Comparison of ENCODE assay signal across 9 cellular contexts in the genomic region with DNA sequence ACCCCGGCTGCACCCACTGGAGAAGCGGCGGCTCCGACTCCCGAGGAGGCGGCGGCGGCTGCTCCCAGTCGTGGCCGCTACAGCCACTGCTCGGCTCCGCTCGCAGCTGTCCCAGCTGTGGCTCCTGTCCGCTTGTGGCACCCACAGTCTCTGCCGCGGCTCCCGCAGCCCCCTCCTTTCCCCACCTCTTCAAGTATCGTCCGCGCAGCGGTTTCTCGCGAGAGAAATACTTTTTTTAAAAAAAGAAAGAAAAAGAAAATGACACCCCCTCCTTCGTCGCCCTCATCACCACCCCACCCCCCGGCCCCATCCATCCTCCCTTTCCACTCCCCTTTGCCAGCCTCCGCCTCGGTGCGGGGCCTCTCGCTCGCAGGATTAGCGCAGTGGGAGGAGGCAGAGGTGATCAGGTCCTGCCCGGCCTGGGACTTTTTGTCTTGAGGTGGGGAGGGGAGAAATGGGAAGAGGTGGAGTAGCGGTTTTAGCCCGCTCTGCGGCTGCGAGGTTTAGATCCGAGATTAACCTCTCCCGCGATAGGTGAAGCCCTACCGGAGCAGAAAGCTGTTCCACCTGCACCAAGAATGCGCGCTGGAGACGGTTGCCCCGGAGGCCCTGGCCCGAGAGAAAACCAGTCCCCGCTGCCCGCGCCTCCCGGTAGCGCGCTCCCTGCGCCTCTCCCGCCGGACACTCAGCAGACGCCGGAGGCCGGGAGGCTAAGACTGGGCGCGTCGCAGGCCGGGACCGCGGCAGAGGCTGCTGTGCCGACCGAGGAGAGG. TPM values are rescaled to one million over a fixed set of nuclear protein-coding genes. Genes with fewer than 3 reads are reported as not detected.
DNase-seq lines count a peak whose midpoint lies in the region; ATAC-seq, FAIRE-seq and TF ChIP-seq lines count a peak whose summit lies in the region.
"Had no signal": no experiment of that assay in that cellular context is flagged by ENCODE, and none has a peak within 500 bp of the region (broad histone marks: within the 10 kb centered on the region; RNA-seq: fewer than 3 reads in every experiment).

A gene (minus strand): TSS at position 152 of the 773 bp plus-strand sequence. CDS start 940 bp downstream, outside the sequence.

- DNase-seq in Daoy (ENCODE audit: low read depth) (peak; percentile 88), GM19239 (ENCODE audit: insufficient read length, low spot score) (peak; percentile 67), thoracic aorta (ENCODE audit: low spot score) (peak; percentile 48)
- DNase-seq in T-helper 2 cell treated with Interferon-gamma antibody and Interleukin-4, amounts not matched to agents 5 μg/mL and 100 μg/mL, for 36 hours (ENCODE audit: low spot score), result peak; percentile 12
- no peak for DNase-seq in stimulated activated CD4-positive, alpha-beta T cell treated with anti-CD3 and anti-CD28 coated beads, Interleukin-2, amount 100 ng/mL, for 48 hours

- no peak within 1 kb of the TSS for H3K27ac Mint-ChIP-seq in T-helper 2 cell treated with Interferon-gamma antibody and Interleukin-4, amounts not matched to agents 5 μg/mL and 100 μg/mL, for 36 hours

- H3K36me3 Mint-ChIP-seq in T-helper 2 cell treated with Interferon-gamma antibody and Interleukin-4, amounts not matched to agents 5 μg/mL and 100 μg/mL, for 36 hours (ENCODE audit: low read depth), result no peaks in the 10 kb centered on the region

- peaks cover 4 to 6% of the 10 kb centered on the region in 2 donors for H3K4me1 ChIP-seq in esophagus (ENCODE audit: control insufficient read depth in 2 of 2, insufficient read depth in 2 of 2, low read length in 1 of 2)
- H3K4me1 ChIP-seq in mesodermal cell (ENCODE audit: control insufficient read depth, insufficient read depth, low read length, poor library complexity, severe bottlenecking), result peaks cover 18% of the 10 kb centered on the region
- H3K4me1 ChIP-seq in thoracic aorta (ENCODE audit: control insufficient read depth in 1 of 2, low read depth in 2 of 2), result peaks cover 16 to 38% of the 10 kb centered on the region in 2 donors

- ATAC-seq in HG03196 (IDR thresholded peaks at IDR 0.05; ENCODE audit: unreplicated experiment) (peak; percentile 45), thoracic aorta (ENCODE audit: insufficient number of reproducible peaks, low FRiP score, low read depth) (peak; percentile 66)

- H3K4me1 Mint-ChIP-seq in T-helper 2 cell treated with Interferon-gamma antibody and Interleukin-4, amounts not matched to agents 5 μg/mL and 100 μg/mL, for 36 hours (ENCODE audit: low read depth), result no peaks in the 10 kb centered on the region

- no peaks in the 10 kb centered on the region for H3K9me3 ChIP-seq in esophagus (ENCODE audit: control insufficient read depth in 2 of 2, insufficient read depth in 1 of 2, low read depth in 1 of 2, low read length in 1 of 2)
- no peaks in the 10 kb centered on the region for H3K9me3 ChIP-seq in mesodermal cell (ENCODE audit: control insufficient read depth, low read length)
- no peaks in the 10 kb centered on the region for H3K9me3 ChIP-seq in thoracic aorta

- TF ChIP-seq CTCF in thoracic aorta (IDR thresholded peaks at IDR 0.05), result no peak

- peak within 1 kb of the TSS; percentile 65 to 77 for H3K27ac ChIP-seq in esophagus (ENCODE audit: low read depth in 2 of 2, low read length in 1 of 2)
- H3K27ac ChIP-seq in mesodermal cell (ENCODE audit: low read depth, low read length, severe bottlenecking), result peak within 1 kb of the TSS; percentile 73
- peak within 1 kb of the TSS; percentile 95 to 98 for H3K27ac ChIP-seq in thoracic aorta

- WGBS in esophagus, 2 donors, result 1% methylated on average over 59 to 66 of the region's 66 CpGs
- 2 to 3% methylated on average over 45 to 47 of the region's 66 CpGs for WGBS in mesodermal cell (ENCODE audit: insufficient coverage in 2 of 2), 2 experiments

- H3K9me3 Mint-ChIP-seq in T-helper 2 cell treated with Interferon-gamma antibody and Interleukin-4, amounts not matched to agents 5 μg/mL and 100 μg/mL, for 36 hours, result no peaks in the 10 kb centered on the region

- H3K4me3 Mint-ChIP-seq in T-helper 2 cell treated with Interferon-gamma antibody and Interleukin-4, amounts not matched to agents 5 μg/mL and 100 μg/mL, for 36 hours, result peak within 1 kb of the TSS; percentile 74

- H3K27me3 ChIP-seq in esophagus (ENCODE audit: control insufficient read depth in 1 of 2, insufficient read depth in 2 of 2, low read length in 2 of 2) (peaks cover 0 to 7% of the 10 kb centered on the region in 2 donors), thoracic aorta (replicated peaks; ENCODE audit: insufficient read depth) (no peaks in the 10 kb centered on the region)

- H3K27me3 Mint-ChIP-seq in T-helper 2 cell treated with Interferon-gamma antibody and Interleukin-4, amounts not matched to agents 5 μg/mL and 100 μg/mL, for 36 hours (ENCODE audit: low read depth), result peaks cover 61% of the 10 kb centered on the region

- no peaks in the 10 kb centered on the region for H3K36me3 ChIP-seq in esophagus (ENCODE audit: control insufficient read depth in 2 of 2, insufficient read depth in 2 of 2, low read length in 1 of 2)
- no peaks in the 10 kb centered on the region for H3K36me3 ChIP-seq in mesodermal cell (ENCODE audit: control insufficient read depth, insufficient read depth, low read length)
- no peaks in the 10 kb centered on the region for H3K36me3 ChIP-seq in thoracic aorta

- H3K4me3 ChIP-seq in esophagus (ENCODE audit: low read depth in 1 of 2, low read length in 2 of 2) (peak within 1 kb of the TSS; percentile 53 to 67), mesodermal cell (ENCODE audit: extremely low read depth, insufficient read depth, low read length, poor library complexity, severe bottlenecking) (peak within 1 kb of the TSS; percentile 71), thoracic aorta (peak within 1 kb of the TSS; percentile 95)

- FAIRE-seq in GM19239 (lab: Jason Lieb, UNC), result peak; percentile 79
- FAIRE-seq: islet of Langerhans had no signal

RNA-seq across cellular contexts. Expression of the gene that starts here (rescaled TPM):
- 73.7 and 80.0 TPM in 2 replicates for total RNA-seq in Daoy (2014; rRNA removed; shearing (Covaris generic))
- 1 to 10 TPM; 1.8 to 6.4 TPM for polyA plus RNA-seq in esophagus
- polyA plus RNA-seq in mesodermal cell (2013, experiment 1 of 2), result 47.7 TPM
- 41.2 TPM for polyA plus RNA-seq in mesodermal cell (2013, experiment 2 of 2)
- total RNA-seq in thoracic aorta, result 100 to 1,000 TPM; 258 to 300 TPM

Comparison
In these comparisons a context has a peak if more than half of its experiments do, and no peak if none do; other contexts are left out.
1. DNase-seq: peak in Daoy (single experiment), GM19239 (single experiment), T-helper 2 cell treated with Interferon-gamma antibody and Interleukin-4, amounts not matched to agents 5 μg/mL and 100 μg/mL, for 36 hours (single experiment) and thoracic aorta (single experiment); none in stimulated activated CD4-positive, alpha-beta T cell treated with anti-CD3 and anti-CD28 coated beads, Interleukin-2, amount 100 ng/mL, for 48 hours (0 of 2).
2. Peak in every context shown above with its lines, with median percentiles within 50 percentile points of each other: H3K27ac ChIP-seq and H3K4me3 ChIP-seq.